In genomic region chr16:70746040-70746707, GRCh38 we compare ENCODE assay signal across 9 cellular contexts. TPM values are rescaled to one million over a fixed set of nuclear protein-coding genes. Genes with fewer than 3 reads are reported as not detected.
DNase-seq lines count a peak whose midpoint lies in the region; ATAC-seq and TF ChIP-seq lines count a peak whose summit lies in the region.
"Had no signal": no experiment of that assay in that cellular context is flagged by ENCODE, and none has a peak within 500 bp of the region (broad histone marks: within the 10 kb centered on the region; RNA-seq: fewer than 3 reads in every experiment).

No MANE protein-coding gene starts in this region.

- H2BK5ac ChIP-seq in mesendoderm (ENCODE audit: low read length) = no peak overlapping the region

- peaks cover 0 to 38% (median 0%) of the 10 kb centered on the region in 9 donors for H3K36me3 ChIP-seq in heart left ventricle
- H3K36me3 ChIP-seq in skeletal muscle satellite cell (ENCODE audit: insufficient read depth, low read length) = peaks cover 22% of the 10 kb centered on the region
- peaks cover 2% of the 10 kb centered on the region for H3K36me3 ChIP-seq in mesendoderm (ENCODE audit: control insufficient read depth, insufficient read depth, low read length)

- H3K4ac ChIP-seq in mesendoderm (ENCODE audit: low read depth, low read length) = no peak overlapping the region

- H2BK120ac ChIP-seq in mesendoderm (ENCODE audit: low read depth, low read length) = no peak overlapping the region

- H3K4me1 Mint-ChIP-seq in activated B cell treated with CpG ODN at 0.5 μM for 24 hours = peaks cover 5% of the 10 kb centered on the region

- H3K4me3 ChIP-seq in heart left ventricle = no peak overlapping the region
- no peak overlapping the region for H3K4me3 ChIP-seq in foreskin fibroblast (ENCODE audit: low read depth in 1 of 2, low read length in 2 of 2)
- peak overlapping the region; percentile 40 for H3K4me3 ChIP-seq in skeletal muscle satellite cell (ENCODE audit: low read length)
- H3K4me3 ChIP-seq in mesendoderm (ENCODE audit: low read length) = no peak overlapping the region

- H3K27ac Mint-ChIP-seq in activated B cell treated with CpG ODN at 0.5 μM for 24 hours = peak overlapping the region; percentile 18
- H3K27ac Mint-ChIP-seq: activated naive CD4-positive, alpha-beta T cell treated with anti-CD3 and anti-CD28 coated beads, Interleukin-2, amount 50 U/mL, for 24 hours had no signal

- H3K4me2 ChIP-seq in skeletal muscle satellite cell (ENCODE audit: low read length) (peak overlapping the region; percentile 67), mesendoderm (ENCODE audit: low read length) (no peak overlapping the region)

- H3K4me3 Mint-ChIP-seq in activated B cell treated with CpG ODN at 0.5 μM for 24 hours = no peak overlapping the region
- H3K4me3 Mint-ChIP-seq: activated naive CD4-positive, alpha-beta T cell treated with anti-CD3 and anti-CD28 coated beads, Interleukin-2, amount 50 U/mL, for 24 hours had no signal

- no peaks in the 10 kb centered on the region for H3K79me2 ChIP-seq in mesendoderm (ENCODE audit: control insufficient read depth, insufficient read depth, low read length)

- no peak overlapping the region for H3K56ac ChIP-seq in mesendoderm (ENCODE audit: low read length)

- H3K27ac ChIP-seq in heart left ventricle = peak overlapping the region in 10 of 12 donors; percentile 3 to 83 (median 64)
- H3K27ac ChIP-seq in mesendoderm (ENCODE audit: low read depth, low read length) = no peak overlapping the region

- 42 to 54% (median 51%) methylated on average over 7 to 12 of the region's 12 CpGs for WGBS in heart left ventricle, 4 donors
- no CpG with 5 or more reads among the region's 12 CpGs for WGBS in mesendoderm (ENCODE audit: extremely low coverage, insufficient coverage, low lambda C conversion rate)

- DNase-seq in heart left ventricle (peak in 3 of 5 donors; percentile 57 to 79 (median 69)), cardiac septum (ENCODE audit: low spot score) (no peak), activated B cell treated with CpG ODN at 0.5 μM for 24 hours (no peak), foreskin fibroblast (peak; percentile 90 to 92), mesendoderm (no peak), NCI-H2171 treated with DMSO at 0.1 percent for 48 hours (lab: John Stamatoyannopoulos, UW) (no peak), cortex of kidney (lab: John Stamatoyannopoulos, UW) (no peak)

- H4K5ac ChIP-seq in mesendoderm (ENCODE audit: low read length) = no peak overlapping the region

- H3K27me3 Mint-ChIP-seq in activated B cell treated with CpG ODN at 0.5 μM for 24 hours = no peaks in the 10 kb centered on the region
- H3K27me3 Mint-ChIP-seq: activated naive CD4-positive, alpha-beta T cell treated with anti-CD3 and anti-CD28 coated beads, Interleukin-2, amount 50 U/mL, for 24 hours had no signal

- CTCF ChIA-PET in activated B cell treated with CpG ODN at 0.5 μM for 24 hours (lab: Charles Lee) = no interaction called here

- H2BK15ac ChIP-seq in mesendoderm (replicated peaks; ENCODE audit: low read depth) = no peak overlapping the region

- H3K79me1 ChIP-seq in mesendoderm (ENCODE audit: low read length) = no peaks in the 10 kb centered on the region

- no peak overlapping the region for H3K18ac ChIP-seq in mesendoderm (ENCODE audit: low read length)

- H3K4me1 ChIP-seq in heart left ventricle (peaks cover 5 to 66% (median 42%) of the 10 kb centered on the region in 12 donors), skeletal muscle satellite cell (ENCODE audit: control insufficient read depth, insufficient read depth, low read length) (peaks cover 66% of the 10 kb centered on the region), mesendoderm (ENCODE audit: control insufficient read depth, low read depth, low read length) (no peaks in the 10 kb centered on the region)

- ATAC-seq in heart left ventricle = peak in 3 of 4 donors; percentile 38 to 52 (median 49)
- ATAC-seq in activated B cell treated with CpG ODN at 0.5 μM for 24 hours (ENCODE audit: low read depth) = peak; percentile 34

- TF ChIP-seq CTCF in heart left ventricle (IDR thresholded peaks at IDR 0.05) (no peak), activated B cell treated with CpG ODN at 0.5 μM for 24 hours (IDR thresholded peaks at IDR 0.05) (no peak), foreskin fibroblast (IDR thresholded peaks at IDR 0.05; ENCODE audit: low read depth, low read length) (no peak)

- H3K9me3 Mint-ChIP-seq in activated B cell treated with CpG ODN at 0.5 μM for 24 hours = no peaks in the 10 kb centered on the region
- H3K9me3 Mint-ChIP-seq: activated naive CD4-positive, alpha-beta T cell treated with anti-CD3 and anti-CD28 coated beads, Interleukin-2, amount 50 U/mL, for 24 hours had no signal

- H3K23ac ChIP-seq in mesendoderm (ENCODE audit: low read length) = no peak overlapping the region

- H3K9ac ChIP-seq in skeletal muscle satellite cell (ENCODE audit: low read depth, low read length) (peak overlapping the region; percentile 74), mesendoderm (ENCODE audit: low read length) (no peak overlapping the region)

- intact Hi-C loops in heart left ventricle (cut with DNase I) = no loop called here
- intact Hi-C loops in cardiac septum (cut with DNase I) = no loop called here
- intact Hi-C loops in activated B cell treated with CpG ODN at 0.5 μM for 24 hours (cut with micrococcal nuclease) = no loop called here

- no peaks in the 10 kb centered on the region for H3K9me3 ChIP-seq in heart left ventricle
- H3K9me3 ChIP-seq in skeletal muscle satellite cell (replicated peaks; ENCODE audit: low read length) = no peaks in the 10 kb centered on the region

- no peak overlapping the region for H4K8ac ChIP-seq in mesendoderm (ENCODE audit: low read depth, low read length)

- H3K27me3 ChIP-seq in heart left ventricle = no peaks in the 10 kb centered on the region
- no peaks in the 10 kb centered on the region for H3K27me3 ChIP-seq in skeletal muscle satellite cell (ENCODE audit: control insufficient read depth, insufficient read depth, low read length)
- no peaks in the 10 kb centered on the region for H3K27me3 ChIP-seq in mesendoderm (ENCODE audit: insufficient read depth, low read length, poor library complexity)

- POLR2A ChIA-PET in activated B cell treated with CpG ODN at 0.5 μM for 24 hours (lab: Charles Lee) = no interaction called here

- no peak for TF ChIP-seq POLR2A in heart left ventricle (IDR thresholded peaks at IDR 0.05)

- no peak overlapping the region for H2AK5ac ChIP-seq in mesendoderm (ENCODE audit: low read length)

- H3K36me3 Mint-ChIP-seq in activated B cell treated with CpG ODN at 0.5 μM for 24 hours (ENCODE audit: low read depth) = peaks cover 57% of the 10 kb centered on the region

RNA-seq across cellular contexts. Expression of gene VAC14, which starts 54.8 kb away (rescaled TPM):
- 10 to 100 TPM; 13.9 to 48.0 (median 24.4) TPM for total RNA-seq in heart left ventricle
- 10 to 100 TPM; 26.1 to 36.6 TPM for polyA plus RNA-seq in heart left ventricle
- total RNA-seq in cardiac septum = 19.0 TPM
- 47.8 and 53.4 TPM in 2 replicates for total RNA-seq in activated B cell treated with CpG ODN at 0.5 μM for 24 hours
- total RNA-seq in skeletal muscle satellite cell (2012; rRNA removed) = 29.1 and 43.3 TPM in 2 replicates
- 28.6 TPM for polyA plus RNA-seq in mesendoderm (2013, experiment 1 of 2)
- 28.4 TPM for polyA plus RNA-seq in mesendoderm (2013, experiment 2 of 2)

Comparison
In these comparisons a context has a peak if more than half of its experiments do, and no peak if none do; other contexts are left out.
1. DNase-seq: peak in heart left ventricle (3 of 5) and foreskin fibroblast (2 of 2); none in cardiac septum (single experiment), activated B cell treated with CpG ODN at 0.5 μM for 24 hours (single experiment), mesendoderm (single experiment), NCI-H2171 treated with DMSO at 0.1 percent for 48 hours (single experiment) and cortex of kidney (single experiment).